ENCODE assay signal across 8 cellular contexts in the genomic region with DNA sequence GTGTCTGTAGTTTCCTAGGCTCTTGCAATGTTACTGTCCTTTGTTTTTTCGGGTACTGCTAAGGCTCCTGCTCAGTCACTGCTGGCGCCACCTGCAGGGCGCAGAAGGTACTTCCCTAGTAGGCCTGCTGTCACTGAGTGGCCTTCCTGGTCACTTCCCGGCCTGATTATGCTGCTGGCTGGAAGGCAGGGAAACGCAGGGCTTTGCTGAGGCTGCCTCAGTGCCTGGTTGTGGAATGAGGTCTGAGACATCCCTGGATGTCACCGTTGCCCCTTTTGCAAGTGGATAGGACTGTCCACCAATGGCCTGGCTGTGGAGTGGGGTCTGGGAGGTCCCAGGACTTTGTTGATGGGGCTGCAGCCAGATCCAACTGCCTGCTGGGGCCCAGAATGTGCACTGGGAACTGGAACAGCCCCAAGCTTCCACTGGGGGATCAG. TPM values are rescaled to one million over a fixed set of nuclear protein-coding genes. Genes with fewer than 3 reads are reported as not detected.
DNase-seq lines count a peak whose midpoint lies in the region; ATAC-seq and TF ChIP-seq lines count a peak whose summit lies in the region.

No MANE protein-coding gene starts in this region.

- no peaks in the 10 kb centered on the region for H3K36me3 ChIP-seq in NT2/D1 (ENCODE audit: insufficient read depth, insufficient read length, low read length)
- H3K36me3 ChIP-seq in prostate gland = no peaks in the 10 kb centered on the region

- no peak overlapping the region for H3K9ac ChIP-seq in NT2/D1 (ENCODE audit: insufficient read length, low read depth)

- H3K9me3 ChIP-seq in NT2/D1 (ENCODE audit: insufficient read depth, low read length) (no peaks in the 10 kb centered on the region), prostate gland (no peaks in the 10 kb centered on the region)

- no peak overlapping the region for H3K27ac ChIP-seq in prostate gland

- H3K4me1 ChIP-seq in NT2/D1 (ENCODE audit: insufficient read depth, insufficient read length) (no peaks in the 10 kb centered on the region), prostate gland (replicated peaks) (no peaks in the 10 kb centered on the region)

- H3K4me3 ChIP-seq in NT2/D1 (ENCODE audit: insufficient read length, low read depth) (no peak overlapping the region), fibroblast of villous mesenchyme (ENCODE audit: low read depth, low read length) (no peak overlapping the region), prostate gland (no peak overlapping the region)

- 21% methylated on average over 6 of the region's 6 CpGs for WGBS in prostate gland

- no peak for TF ChIP-seq POLR2A in prostate gland (IDR thresholded peaks at IDR 0.05)

- DNase-seq in COLO668 (lab: John Stamatoyannopoulos, UW; ENCODE audit: unreplicated experiment) (peak; percentile 70), GM19240 (ENCODE audit: insufficient read length, low spot score) (peak; percentile 43), NT2/D1 (ENCODE audit: low read depth, low spot score) (peak; percentile 77), activated T-cell treated with anti-CD3 and anti-CD28 coated beads for 1 hour (ENCODE audit: low read depth) (peak; percentile 16), fibroblast of villous mesenchyme (ENCODE audit: low read depth) (peak; percentile 77), prostate gland (ENCODE audit: low spot score) (peak; percentile 20)

- intact Hi-C loops in prostate gland (cut with DNase I) = no loop called here

- ATAC-seq in HG03139 (IDR thresholded peaks at IDR 0.05; ENCODE audit: unreplicated experiment) (peak; percentile 90), HG02840 (IDR thresholded peaks at IDR 0.05; ENCODE audit: low FRiP score, unreplicated experiment) (no peak)

- TF ChIP-seq CTCF in fibroblast of villous mesenchyme (IDR thresholded peaks at IDR 0.05; ENCODE audit: insufficient read depth, low read depth, low read length) = peak; percentile 97
- peak in 3 of 4 experiments; percentile 33 to 57 (median 38) for TF ChIP-seq CTCF in prostate gland (IDR thresholded peaks at IDR 0.05)

- H3K27me3 ChIP-seq in NT2/D1 (ENCODE audit: insufficient read depth, insufficient read length) (no peaks in the 10 kb centered on the region), prostate gland (replicated peaks; ENCODE audit: insufficient read depth) (no peaks in the 10 kb centered on the region)

RNA-seq across cellular contexts. Expression of a gene that starts 13.1 kb away (rescaled TPM):
- total RNA-seq in fibroblast of villous mesenchyme (0.64 TPM in 1 of 2 replicates, not detected in the other), prostate gland (1 to 10 TPM in 1 of 2 donors, not detected in 1; 3.0 TPM)

Comparison
In these comparisons a context has a peak if more than half of its experiments do, and no peak if none do; other contexts are left out.
1. DNase-seq: peak in every context shown above with its lines; median percentile 77 in NT2/D1; 77 in fibroblast of villous mesenchyme; 70 in COLO668; 43 in GM19240; 20 in prostate gland; 16 in activated T-cell treated with anti-CD3 and anti-CD28 coated beads for 1 hour.